1 cellular context compared by ENCODE assay signal in the genomic region with DNA sequence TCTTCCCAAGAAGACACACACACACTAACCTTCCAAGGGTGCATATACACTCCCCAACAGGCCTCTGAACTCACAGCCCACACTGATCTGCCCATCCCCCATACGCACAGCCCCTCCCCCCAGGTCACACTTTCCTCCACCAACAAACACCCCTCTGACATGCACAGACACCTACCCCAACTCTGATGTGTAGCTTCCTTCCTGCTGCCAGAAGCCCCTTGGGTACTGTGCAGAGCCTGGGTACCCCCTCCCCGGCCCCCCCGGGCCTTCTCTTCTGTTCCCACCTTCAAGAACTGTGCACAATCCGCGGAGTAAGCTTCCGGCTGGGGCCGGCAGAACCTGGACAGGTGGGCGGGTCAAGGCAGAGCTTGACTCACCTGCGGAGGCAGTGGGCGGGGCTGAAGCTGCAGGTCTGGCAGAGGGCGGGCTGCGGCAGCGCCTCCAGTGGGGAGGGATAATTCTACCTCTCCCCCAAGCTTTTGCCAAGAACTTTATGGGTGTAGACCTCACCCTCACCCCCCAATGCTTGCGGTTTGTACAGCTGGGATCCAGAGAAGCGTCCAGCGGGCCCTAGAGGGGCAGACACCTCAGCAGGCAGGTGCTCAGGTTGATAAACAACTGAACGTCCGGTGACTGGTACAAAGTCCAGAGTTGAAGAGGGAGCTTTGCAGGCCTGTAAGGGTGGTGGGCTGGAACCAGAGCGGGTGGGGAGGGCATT.
TF ChIP-seq lines count a peak whose summit lies in the region.

A gene (minus strand): TSS at position 313 of the 718 bp plus-strand sequence. CDS start 2,311 bp downstream, outside the sequence.

TF ChIP-seq in WTC11, 78 proteins besides CTCF, POLR2A, EP300 and RAD21 (continued from another document and continues in another):
- TF ChIP-seq, protein P1, sequence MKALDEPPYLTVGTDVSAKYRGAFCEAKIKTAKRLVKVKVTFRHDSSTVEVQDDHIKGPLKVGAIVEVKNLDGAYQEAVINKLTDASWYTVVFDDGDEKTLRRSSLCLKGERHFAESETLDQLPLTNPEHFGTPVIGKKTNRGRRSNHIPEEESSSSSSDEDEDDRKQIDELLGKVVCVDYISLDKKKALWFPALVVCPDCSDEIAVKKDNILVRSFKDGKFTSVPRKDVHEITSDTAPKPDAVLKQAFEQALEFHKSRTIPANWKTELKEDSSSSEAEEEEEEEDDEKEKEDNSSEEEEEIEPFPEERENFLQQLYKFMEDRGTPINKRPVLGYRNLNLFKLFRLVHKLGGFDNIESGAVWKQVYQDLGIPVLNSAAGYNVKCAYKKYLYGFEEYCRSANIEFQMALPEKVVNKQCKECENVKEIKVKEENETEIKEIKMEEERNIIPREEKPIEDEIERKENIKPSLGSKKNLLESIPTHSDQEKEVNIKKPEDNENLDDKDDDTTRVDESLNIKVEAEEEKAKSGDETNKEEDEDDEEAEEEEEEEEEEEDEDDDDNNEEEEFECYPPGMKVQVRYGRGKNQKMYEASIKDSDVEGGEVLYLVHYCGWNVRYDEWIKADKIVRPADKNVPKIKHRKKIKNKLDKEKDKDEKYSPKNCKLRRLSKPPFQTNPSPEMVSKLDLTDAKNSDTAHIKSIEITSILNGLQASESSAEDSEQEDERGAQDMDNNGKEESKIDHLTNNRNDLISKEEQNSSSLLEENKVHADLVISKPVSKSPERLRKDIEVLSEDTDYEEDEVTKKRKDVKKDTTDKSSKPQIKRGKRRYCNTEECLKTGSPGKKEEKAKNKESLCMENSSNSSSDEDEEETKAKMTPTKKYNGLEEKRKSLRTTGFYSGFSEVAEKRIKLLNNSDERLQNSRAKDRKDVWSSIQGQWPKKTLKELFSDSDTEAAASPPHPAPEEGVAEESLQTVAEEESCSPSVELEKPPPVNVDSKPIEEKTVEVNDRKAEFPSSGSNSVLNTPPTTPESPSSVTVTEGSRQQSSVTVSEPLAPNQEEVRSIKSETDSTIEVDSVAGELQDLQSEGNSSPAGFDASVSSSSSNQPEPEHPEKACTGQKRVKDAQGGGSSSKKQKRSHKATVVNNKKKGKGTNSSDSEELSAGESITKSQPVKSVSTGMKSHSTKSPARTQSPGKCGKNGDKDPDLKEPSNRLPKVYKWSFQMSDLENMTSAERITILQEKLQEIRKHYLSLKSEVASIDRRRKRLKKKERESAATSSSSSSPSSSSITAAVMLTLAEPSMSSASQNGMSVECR (CRISPR knock-in tag; IDR thresholded peaks at IDR 0.05; ENCODE audit: borderline replicate concordance), result no peak
- no peak for TF ChIP-seq HMGA2 (CRISPR knock-in tag; IDR thresholded peaks at IDR 0.05)
- TF ChIP-seq EMX1 (CRISPR knock-in tag; IDR thresholded peaks at IDR 0.05), result no peak
- TF ChIP-seq, protein P2, sequence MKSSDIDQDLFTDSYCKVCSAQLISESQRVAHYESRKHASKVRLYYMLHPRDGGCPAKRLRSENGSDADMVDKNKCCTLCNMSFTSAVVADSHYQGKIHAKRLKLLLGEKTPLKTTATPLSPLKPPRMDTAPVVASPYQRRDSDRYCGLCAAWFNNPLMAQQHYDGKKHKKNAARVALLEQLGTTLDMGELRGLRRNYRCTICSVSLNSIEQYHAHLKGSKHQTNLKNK (CRISPR knock-in tag; IDR thresholded peaks at IDR 0.05), result no peak
- TF ChIP-seq ZNF121 (CRISPR knock-in tag; IDR thresholded peaks at IDR 0.05), result no peak
- TF ChIP-seq, protein P3, sequence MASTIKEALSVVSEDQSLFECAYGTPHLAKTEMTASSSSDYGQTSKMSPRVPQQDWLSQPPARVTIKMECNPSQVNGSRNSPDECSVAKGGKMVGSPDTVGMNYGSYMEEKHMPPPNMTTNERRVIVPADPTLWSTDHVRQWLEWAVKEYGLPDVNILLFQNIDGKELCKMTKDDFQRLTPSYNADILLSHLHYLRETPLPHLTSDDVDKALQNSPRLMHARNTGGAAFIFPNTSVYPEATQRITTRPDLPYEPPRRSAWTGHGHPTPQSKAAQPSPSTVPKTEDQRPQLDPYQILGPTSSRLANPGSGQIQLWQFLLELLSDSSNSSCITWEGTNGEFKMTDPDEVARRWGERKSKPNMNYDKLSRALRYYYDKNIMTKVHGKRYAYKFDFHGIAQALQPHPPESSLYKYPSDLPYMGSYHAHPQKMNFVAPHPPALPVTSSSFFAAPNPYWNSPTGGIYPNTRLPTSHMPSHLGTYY (CRISPR knock-in tag; IDR thresholded peaks at IDR 0.05), result no peak
- TF ChIP-seq, protein P4, sequence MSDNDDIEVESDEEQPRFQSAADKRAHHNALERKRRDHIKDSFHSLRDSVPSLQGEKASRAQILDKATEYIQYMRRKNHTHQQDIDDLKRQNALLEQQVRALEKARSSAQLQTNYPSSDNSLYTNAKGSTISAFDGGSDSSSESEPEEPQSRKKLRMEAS (CRISPR knock-in tag; IDR thresholded peaks at IDR 0.05), result peak; percentile 66
- TF ChIP-seq SP1 (CRISPR knock-in tag; conservative IDR thresholded peaks at IDR 0.05), result 0 out of 2 replicates have a peak, but pooled peaks have one; percentile 67
- no peak for TF ChIP-seq TCF7 (CRISPR knock-in tag; IDR thresholded peaks at IDR 0.05; ENCODE audit: low read depth)
- no peak for TF ChIP-seq IRF2 (CRISPR knock-in tag; IDR thresholded peaks at IDR 0.05; ENCODE audit: borderline replicate concordance, low read depth)
- TF ChIP-seq CREM (CRISPR knock-in tag; IDR thresholded peaks at IDR 0.05), result no peak
- TF ChIP-seq SOX15 (CRISPR knock-in tag; IDR thresholded peaks at IDR 0.05), result no peak
- TF ChIP-seq, protein P5, sequence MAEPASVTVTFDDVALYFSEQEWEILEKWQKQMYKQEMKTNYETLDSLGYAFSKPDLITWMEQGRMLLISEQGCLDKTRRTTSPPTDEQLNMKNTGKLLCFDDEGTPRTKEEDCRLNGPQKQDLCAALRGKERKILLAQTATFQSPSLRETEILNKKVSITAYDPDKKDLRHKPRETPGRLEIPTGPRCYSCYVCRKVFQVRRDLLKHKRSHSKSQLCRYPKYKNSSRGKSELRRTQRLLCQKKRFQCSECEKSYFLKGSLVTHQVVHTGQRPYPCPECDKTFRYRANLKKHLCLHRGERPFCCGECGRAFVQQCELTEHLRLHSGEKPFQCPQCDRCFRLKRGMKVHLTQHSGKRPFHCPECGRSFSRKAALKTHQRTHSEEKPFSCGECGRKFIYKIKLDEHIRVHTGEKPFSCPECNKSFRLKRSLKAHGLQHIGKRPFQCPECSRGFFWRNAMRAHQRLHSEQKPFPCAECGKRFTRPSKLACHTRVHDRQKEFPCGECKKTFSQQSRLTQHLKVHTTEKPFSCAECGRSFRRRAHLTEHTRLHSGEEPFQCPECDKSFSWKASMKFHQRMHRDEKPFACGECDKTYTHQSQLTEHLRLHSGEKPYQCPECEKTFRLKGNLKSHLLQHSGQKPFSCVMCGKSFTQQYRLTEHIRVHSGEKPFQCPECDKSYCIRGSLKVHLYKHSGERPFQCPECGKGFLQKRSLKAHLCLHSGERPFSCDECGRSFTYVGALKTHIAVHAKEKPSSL (CRISPR knock-in tag; conservative IDR thresholded peaks at IDR 0.05), result no peak
- no peak for TF ChIP-seq ETV6 (CRISPR knock-in tag; IDR thresholded peaks at IDR 0.05)
- no peak for TF ChIP-seq NR3C1 (CRISPR knock-in tag; conservative IDR thresholded peaks at IDR 0.05; ENCODE audit: low read depth)
- TF ChIP-seq, protein P6, sequence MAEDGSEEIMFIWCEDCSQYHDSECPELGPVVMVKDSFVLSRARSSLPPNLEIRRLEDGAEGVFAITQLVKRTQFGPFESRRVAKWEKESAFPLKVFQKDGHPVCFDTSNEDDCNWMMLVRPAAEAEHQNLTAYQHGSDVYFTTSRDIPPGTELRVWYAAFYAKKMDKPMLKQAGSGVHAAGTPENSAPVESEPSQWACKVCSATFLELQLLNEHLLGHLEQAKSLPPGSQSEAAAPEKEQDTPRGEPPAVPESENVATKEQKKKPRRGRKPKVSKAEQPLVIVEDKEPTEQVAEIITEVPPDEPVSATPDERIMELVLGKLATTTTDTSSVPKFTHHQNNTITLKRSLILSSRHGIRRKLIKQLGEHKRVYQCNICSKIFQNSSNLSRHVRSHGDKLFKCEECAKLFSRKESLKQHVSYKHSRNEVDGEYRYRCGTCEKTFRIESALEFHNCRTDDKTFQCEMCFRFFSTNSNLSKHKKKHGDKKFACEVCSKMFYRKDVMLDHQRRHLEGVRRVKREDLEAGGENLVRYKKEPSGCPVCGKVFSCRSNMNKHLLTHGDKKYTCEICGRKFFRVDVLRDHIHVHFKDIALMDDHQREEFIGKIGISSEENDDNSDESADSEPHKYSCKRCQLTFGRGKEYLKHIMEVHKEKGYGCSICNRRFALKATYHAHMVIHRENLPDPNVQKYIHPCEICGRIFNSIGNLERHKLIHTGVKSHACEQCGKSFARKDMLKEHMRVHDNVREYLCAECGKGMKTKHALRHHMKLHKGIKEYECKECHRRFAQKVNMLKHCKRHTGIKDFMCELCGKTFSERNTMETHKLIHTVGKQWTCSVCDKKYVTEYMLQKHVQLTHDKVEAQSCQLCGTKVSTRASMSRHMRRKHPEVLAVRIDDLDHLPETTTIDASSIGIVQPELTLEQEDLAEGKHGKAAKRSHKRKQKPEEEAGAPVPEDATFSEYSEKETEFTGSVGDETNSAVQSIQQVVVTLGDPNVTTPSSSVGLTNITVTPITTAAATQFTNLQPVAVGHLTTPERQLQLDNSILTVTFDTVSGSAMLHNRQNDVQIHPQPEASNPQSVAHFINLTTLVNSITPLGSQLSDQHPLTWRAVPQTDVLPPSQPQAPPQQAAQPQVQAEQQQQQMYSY (CRISPR knock-in tag; IDR thresholded peaks at IDR 0.05), result no peak
- TF ChIP-seq, protein P7, sequence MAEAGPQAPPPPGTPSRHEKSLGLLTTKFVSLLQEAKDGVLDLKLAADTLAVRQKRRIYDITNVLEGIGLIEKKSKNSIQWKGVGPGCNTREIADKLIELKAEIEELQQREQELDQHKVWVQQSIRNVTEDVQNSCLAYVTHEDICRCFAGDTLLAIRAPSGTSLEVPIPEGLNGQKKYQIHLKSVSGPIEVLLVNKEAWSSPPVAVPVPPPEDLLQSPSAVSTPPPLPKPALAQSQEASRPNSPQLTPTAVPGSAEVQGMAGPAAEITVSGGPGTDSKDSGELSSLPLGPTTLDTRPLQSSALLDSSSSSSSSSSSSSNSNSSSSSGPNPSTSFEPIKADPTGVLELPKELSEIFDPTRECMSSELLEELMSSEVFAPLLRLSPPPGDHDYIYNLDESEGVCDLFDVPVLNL (CRISPR knock-in tag; IDR thresholded peaks at IDR 0.05; ENCODE audit: borderline replicate concordance, low read depth), result no peak
- TF ChIP-seq NR1H2 (CRISPR knock-in tag; IDR thresholded peaks at IDR 0.05), result no peak
- TF ChIP-seq, protein P8, sequence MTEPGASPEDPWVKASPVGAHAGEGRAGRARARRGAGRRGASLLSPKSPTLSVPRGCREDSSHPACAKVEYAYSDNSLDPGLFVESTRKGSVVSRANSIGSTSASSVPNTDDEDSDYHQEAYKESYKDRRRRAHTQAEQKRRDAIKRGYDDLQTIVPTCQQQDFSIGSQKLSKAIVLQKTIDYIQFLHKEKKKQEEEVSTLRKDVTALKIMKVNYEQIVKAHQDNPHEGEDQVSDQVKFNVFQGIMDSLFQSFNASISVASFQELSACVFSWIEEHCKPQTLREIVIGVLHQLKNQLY (CRISPR knock-in tag; IDR thresholded peaks at IDR 0.05), result no peak
- no peak for TF ChIP-seq TEAD1 (CRISPR knock-in tag; IDR thresholded peaks at IDR 0.05)
- TF ChIP-seq, protein P9, sequence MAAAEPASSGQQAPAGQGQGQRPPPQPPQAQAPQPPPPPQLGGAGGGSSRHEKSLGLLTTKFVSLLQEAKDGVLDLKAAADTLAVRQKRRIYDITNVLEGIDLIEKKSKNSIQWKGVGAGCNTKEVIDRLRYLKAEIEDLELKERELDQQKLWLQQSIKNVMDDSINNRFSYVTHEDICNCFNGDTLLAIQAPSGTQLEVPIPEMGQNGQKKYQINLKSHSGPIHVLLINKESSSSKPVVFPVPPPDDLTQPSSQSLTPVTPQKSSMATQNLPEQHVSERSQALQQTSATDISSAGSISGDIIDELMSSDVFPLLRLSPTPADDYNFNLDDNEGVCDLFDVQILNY (CRISPR knock-in tag; IDR thresholded peaks at IDR 0.05), result peak; percentile 63; the same call in 1 of the 2 replicates
- TF ChIP-seq ESRRA (CRISPR knock-in tag; IDR thresholded peaks at IDR 0.05; ENCODE audit: borderline replicate concordance), result no peak
- no peak for TF ChIP-seq FOXK1 (CRISPR knock-in tag; IDR thresholded peaks at IDR 0.05)
- no peak for TF ChIP-seq CBFB (CRISPR knock-in tag; IDR thresholded peaks at IDR 0.05; ENCODE audit: low read depth)
- TF ChIP-seq JUN (CRISPR knock-in tag; IDR thresholded peaks at IDR 0.05), result no peak
- no peak for TF ChIP-seq MXD4 (CRISPR knock-in tag; IDR thresholded peaks at IDR 0.05; ENCODE audit: borderline replicate concordance)
- TF ChIP-seq, protein P10, sequence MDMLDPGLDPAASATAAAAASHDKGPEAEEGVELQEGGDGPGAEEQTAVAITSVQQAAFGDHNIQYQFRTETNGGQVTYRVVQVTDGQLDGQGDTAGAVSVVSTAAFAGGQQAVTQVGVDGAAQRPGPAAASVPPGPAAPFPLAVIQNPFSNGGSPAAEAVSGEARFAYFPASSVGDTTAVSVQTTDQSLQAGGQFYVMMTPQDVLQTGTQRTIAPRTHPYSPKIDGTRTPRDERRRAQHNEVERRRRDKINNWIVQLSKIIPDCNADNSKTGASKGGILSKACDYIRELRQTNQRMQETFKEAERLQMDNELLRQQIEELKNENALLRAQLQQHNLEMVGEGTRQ (CRISPR knock-in tag; IDR thresholded peaks at IDR 0.05), result no peak
- TF ChIP-seq, protein P11, sequence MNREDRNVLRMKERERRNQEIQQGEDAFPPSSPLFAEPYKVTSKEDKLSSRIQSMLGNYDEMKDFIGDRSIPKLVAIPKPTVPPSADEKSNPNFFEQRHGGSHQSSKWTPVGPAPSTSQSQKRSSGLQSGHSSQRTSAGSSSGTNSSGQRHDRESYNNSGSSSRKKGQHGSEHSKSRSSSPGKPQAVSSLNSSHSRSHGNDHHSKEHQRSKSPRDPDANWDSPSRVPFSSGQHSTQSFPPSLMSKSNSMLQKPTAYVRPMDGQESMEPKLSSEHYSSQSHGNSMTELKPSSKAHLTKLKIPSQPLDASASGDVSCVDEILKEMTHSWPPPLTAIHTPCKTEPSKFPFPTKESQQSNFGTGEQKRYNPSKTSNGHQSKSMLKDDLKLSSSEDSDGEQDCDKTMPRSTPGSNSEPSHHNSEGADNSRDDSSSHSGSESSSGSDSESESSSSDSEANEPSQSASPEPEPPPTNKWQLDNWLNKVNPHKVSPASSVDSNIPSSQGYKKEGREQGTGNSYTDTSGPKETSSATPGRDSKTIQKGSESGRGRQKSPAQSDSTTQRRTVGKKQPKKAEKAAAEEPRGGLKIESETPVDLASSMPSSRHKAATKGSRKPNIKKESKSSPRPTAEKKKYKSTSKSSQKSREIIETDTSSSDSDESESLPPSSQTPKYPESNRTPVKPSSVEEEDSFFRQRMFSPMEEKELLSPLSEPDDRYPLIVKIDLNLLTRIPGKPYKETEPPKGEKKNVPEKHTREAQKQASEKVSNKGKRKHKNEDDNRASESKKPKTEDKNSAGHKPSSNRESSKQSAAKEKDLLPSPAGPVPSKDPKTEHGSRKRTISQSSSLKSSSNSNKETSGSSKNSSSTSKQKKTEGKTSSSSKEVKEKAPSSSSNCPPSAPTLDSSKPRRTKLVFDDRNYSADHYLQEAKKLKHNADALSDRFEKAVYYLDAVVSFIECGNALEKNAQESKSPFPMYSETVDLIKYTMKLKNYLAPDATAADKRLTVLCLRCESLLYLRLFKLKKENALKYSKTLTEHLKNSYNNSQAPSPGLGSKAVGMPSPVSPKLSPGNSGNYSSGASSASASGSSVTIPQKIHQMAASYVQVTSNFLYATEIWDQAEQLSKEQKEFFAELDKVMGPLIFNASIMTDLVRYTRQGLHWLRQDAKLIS (CRISPR knock-in tag; IDR thresholded peaks at IDR 0.05; ENCODE audit: borderline replicate concordance), result no peak
- no peak for TF ChIP-seq ELF4 (CRISPR knock-in tag; IDR thresholded peaks at IDR 0.05; ENCODE audit: low read depth)
- TF ChIP-seq PRRX2 (CRISPR knock-in tag; IDR thresholded peaks at IDR 0.05), result no peak
- no peak for TF ChIP-seq NFATC4 (CRISPR knock-in tag; IDR thresholded peaks at IDR 0.05)
- TF ChIP-seq ZBTB21 (CRISPR knock-in tag; IDR thresholded peaks at IDR 0.05; ENCODE audit: borderline replicate concordance), result no peak
